Comparison of ENCODE assay signal across 8 cellular contexts in genomic region chr3:112642912-112643506, GRCh38. TPM values are rescaled to one million over a fixed set of nuclear protein-coding genes. Genes with fewer than 3 reads are reported as not detected.
DNase-seq lines count a peak whose midpoint lies in the region; ATAC-seq and TF ChIP-seq lines count a peak whose summit lies in the region.

No MANE protein-coding gene starts in this region.

- CTCF ChIA-PET in GM10248 (lab: Yijun Ruan, JAX): interaction anchor here (0.6 to 7.3 kb wide), 51 partner anchors 7 to 648 kb away, joined by 3 to 62 read pairs (median 4); partner anchors contain the start of genes CD200R1 and GTPBP8
- CTCF ChIA-PET in activated naive CD4-positive, alpha-beta T cell treated with anti-CD3 and anti-CD28 coated beads, Interleukin-2, amount 10 ng/mL, durations not matched to agents 7 days and 5 days (lab: Charles Lee): interaction anchor here (0.6 to 5.0 kb wide), 40 partner anchors 9 to 997 kb away, joined by 3 to 64 read pairs (median 4); partner anchors contain the start of gene CD200R1

- peaks cover 19% of the 10 kb centered on the region for H3K4me1 Mint-ChIP-seq in activated naive CD4-positive, alpha-beta T cell treated with anti-CD3 and anti-CD28 coated beads, Interleukin-2, amount 10 ng/mL, durations not matched to agents 7 days and 5 days
- H3K4me1 Mint-ChIP-seq in progenitor cell of endocrine pancreas (ENCODE audit: low read depth): peaks cover 19% of the 10 kb centered on the region

- H3K9me3 Mint-ChIP-seq in activated naive CD4-positive, alpha-beta T cell treated with anti-CD3 and anti-CD28 coated beads, Interleukin-2, amount 10 ng/mL, durations not matched to agents 7 days and 5 days: no peaks in the 10 kb centered on the region
- H3K9me3 Mint-ChIP-seq in progenitor cell of endocrine pancreas (ENCODE audit: low read depth): no peaks in the 10 kb centered on the region

- peak; percentile 81 for DNase-seq in GM10248 (ENCODE audit: extremely low spot score)
- peak; percentile 91 for DNase-seq in NAMALWA (ENCODE audit: low spot score)
- DNase-seq in SK-MEL-5 (ENCODE audit: low read depth, low spot score): peak; percentile 91
- DNase-seq in activated naive CD4-positive, alpha-beta T cell treated with anti-CD3 and anti-CD28 coated beads, Interleukin-2, amount 10 ng/mL, durations not matched to agents 7 days and 5 days: peak; percentile 89
- peak; percentile 90 for DNase-seq in Right ventricle myocardium inferior (ENCODE audit: missing footprints)
- DNase-seq in progenitor cell of endocrine pancreas (ENCODE audit: low spot score, unreplicated experiment): peak; percentile 57
- DNase-seq in ureter (ENCODE audit: low spot score): peak; percentile 88

- H3K4me3 Mint-ChIP-seq in activated naive CD4-positive, alpha-beta T cell treated with anti-CD3 and anti-CD28 coated beads, Interleukin-2, amount 10 ng/mL, durations not matched to agents 7 days and 5 days: no peak overlapping the region
- no peak overlapping the region for H3K4me3 Mint-ChIP-seq in progenitor cell of endocrine pancreas (ENCODE audit: low read depth)

- no peak overlapping the region for H3K27ac Mint-ChIP-seq in activated naive CD4-positive, alpha-beta T cell treated with anti-CD3 and anti-CD28 coated beads, Interleukin-2, amount 10 ng/mL, durations not matched to agents 7 days and 5 days
- H3K27ac Mint-ChIP-seq in progenitor cell of endocrine pancreas: no peak overlapping the region

- intact Hi-C loops in Right ventricle myocardium inferior (cut with DNase I): loop anchor here (1.0 to 10.0 kb wide), 4 partner anchors 56 to 336 kb away; no protein-coding TSS in a partner anchor

- H3K36me3 Mint-ChIP-seq in activated naive CD4-positive, alpha-beta T cell treated with anti-CD3 and anti-CD28 coated beads, Interleukin-2, amount 10 ng/mL, durations not matched to agents 7 days and 5 days: no peaks in the 10 kb centered on the region
- H3K36me3 Mint-ChIP-seq in progenitor cell of endocrine pancreas (ENCODE audit: insufficient read depth): no peaks in the 10 kb centered on the region

- ATAC-seq in HG02571 (IDR thresholded peaks at IDR 0.05; ENCODE audit: unreplicated experiment) (peak; percentile 95), Right ventricle myocardium inferior (peak; percentile 86)

- peaks cover 9% of the 10 kb centered on the region for H3K27me3 Mint-ChIP-seq in activated naive CD4-positive, alpha-beta T cell treated with anti-CD3 and anti-CD28 coated beads, Interleukin-2, amount 10 ng/mL, durations not matched to agents 7 days and 5 days
- no peaks in the 10 kb centered on the region for H3K27me3 Mint-ChIP-seq in progenitor cell of endocrine pancreas

- POLR2A ChIA-PET in GM10248 (lab: Yijun Ruan, JAX): no interaction called here

- peak; percentile 81 for TF ChIP-seq CTCF in GM10248 (IDR thresholded peaks at IDR 0.05; ENCODE audit: control extremely low read depth, extremely low read depth, low read depth, missing control alignments)
- peak; percentile 79 for TF ChIP-seq CTCF in progenitor cell of endocrine pancreas (IDR thresholded peaks at IDR 0.05; ENCODE audit: unreplicated experiment)

- in situ Hi-C loops in SK-MEL-5 (cut with HindIII; ENCODE audit: low pct_unique_long_range_greater_than_20kb, low sequenced_read_pairs): no loop called here

RNA-seq across cellular contexts. Expression of gene CCDC80, which starts 2.1 kb away (rescaled TPM):
- 0.53 and 1.1 TPM in 2 replicates for total RNA-seq in SK-MEL-5 (2014; rRNA removed; shearing (Covaris generic))
- polyA plus RNA-seq in SK-MEL-5 (2015; cell fraction: cytosol; rRNA removed): 2.2 and 3.3 TPM in 2 replicates
- 0.89 and 2.8 TPM in 2 replicates for polyA plus RNA-seq in SK-MEL-5 (2015; cell fraction: nucleus; rRNA removed)
- total RNA-seq in Right ventricle myocardium inferior (78.2 TPM), progenitor cell of endocrine pancreas (9.1 and 13.3 TPM in 2 replicates), ureter (62.7 TPM)

Comparison
In these comparisons a context has a peak if more than half of its experiments do, and no peak if none do; other contexts are left out.
1. Peak in every context shown above with its lines: DNase-seq and ATAC-seq.